Comparison of ENCODE assay signal across 5 cellular contexts in the genomic region with DNA sequence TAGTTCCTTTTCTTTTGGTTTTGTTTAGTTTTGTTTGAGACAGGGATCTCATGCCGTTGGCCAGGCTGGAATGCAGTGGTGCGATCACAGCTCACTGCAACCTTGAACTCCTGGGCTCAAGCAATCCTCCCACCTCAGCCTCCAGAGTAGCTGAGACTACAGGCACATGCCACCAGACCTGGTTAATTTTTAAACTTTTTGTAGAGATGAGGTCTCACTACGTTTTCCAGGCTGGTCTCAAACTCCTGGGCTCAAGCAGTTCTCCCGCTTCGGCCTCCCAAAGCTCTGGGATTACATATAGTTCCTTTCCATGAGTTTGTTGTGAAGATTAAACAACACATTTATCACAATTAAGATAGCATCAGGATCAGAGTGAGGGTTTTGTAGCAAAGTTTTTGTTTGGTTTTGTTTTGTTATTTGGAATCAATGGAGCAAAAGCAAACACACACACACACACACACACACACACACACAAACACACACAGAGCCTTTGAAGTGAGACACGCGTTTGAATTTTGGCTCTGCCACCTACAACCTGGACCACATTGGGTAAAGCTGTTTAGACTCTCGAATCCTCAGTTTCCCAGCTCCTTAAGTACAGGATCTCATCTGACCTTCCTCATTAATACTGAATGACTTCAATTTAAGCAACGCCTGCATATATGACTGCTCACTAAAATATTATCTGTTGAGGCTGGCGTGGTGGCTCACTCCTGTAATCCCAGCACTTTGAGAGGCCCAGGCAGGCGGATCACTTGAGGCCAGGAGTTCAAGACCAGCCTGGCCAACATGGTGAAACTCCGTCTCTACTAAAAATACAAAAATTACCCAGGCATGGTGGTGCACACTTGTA. TPM values are rescaled to one million over a fixed set of nuclear protein-coding genes. Genes with fewer than 3 reads are reported as not detected.
DNase-seq lines count a peak whose midpoint lies in the region; ATAC-seq, FAIRE-seq and TF ChIP-seq lines count a peak whose summit lies in the region.
"Not testable (repeated sequence)": the region's sequence is repeated elsewhere in the genome, so short reads cannot be mapped to it uniquely, and the experiment has no call there.

No MANE protein-coding gene starts in this region.

- H3K9me3 ChIP-seq in A549; Panc1 (ENCODE audit: control insufficient read depth, insufficient read depth, low read depth, low read length); right lobe of liver; neutrophil: not testable (repeated sequence)

- H3K27ac ChIP-seq in A549 = not testable (repeated sequence)
- H3K27ac ChIP-seq in Panc1 (ENCODE audit: low read length) (peak overlapping the region; percentile 44; the same call in 1 of the 2 replicates), right lobe of liver (peak overlapping the region in 2 of 3 donors; percentile 4 to 16), neutrophil (peak overlapping the region; percentile 36)

- H3K36me3 ChIP-seq in Panc1 (ENCODE audit: control insufficient read depth, insufficient read depth, low read length); right lobe of liver; neutrophil: not testable (repeated sequence)

- DNase-seq in A549 (ENCODE audit: low read depth in 1 of 2, low spot score in 1 of 2); Panc1 (ENCODE audit: low read depth, low spot score); left lobe of liver (ENCODE audit: low spot score); right lobe of liver: not testable (repeated sequence)

- H3K4me3 ChIP-seq in A549; Panc1 (ENCODE audit: low read depth in 2 of 2, low read length in 2 of 2); right lobe of liver; neutrophil (ENCODE audit: low read depth in 1 of 2, low read length in 1 of 2): not testable (repeated sequence)

- intact Hi-C loops in Panc1 (cut with micrococcal nuclease; ENCODE audit: unreplicated experiment); right lobe of liver (cut with DNase I): not testable (repeated sequence)

- FAIRE-seq in A549 (lab: Jason Lieb, UNC) = not testable (repeated sequence)

- not testable (repeated sequence) for BruUV-seq in Panc1 (replicated peaks; lab: Mats Ljungman, UMichigan)

- POLR2A ChIA-PET in A549 (lab: Yijun Ruan, JAX); Panc1 (lab: Charles Lee): not testable (repeated sequence)

- not testable (repeated sequence) for H3K27me3 ChIP-seq in Panc1 (ENCODE audit: control insufficient read depth, insufficient read depth, low read length); right lobe of liver; neutrophil

- H3K4me2 ChIP-seq in A549 = 0 out of 3 replicates have a peak overlapping the region, but pooled peaks have one; percentile 12

- in situ Hi-C loops in Panc1 (cut with HindIII; ENCODE audit: low pct_unique_long_range_greater_than_20kb, low sequenced_read_pairs) = not testable (repeated sequence)

- ATAC-seq in A549, Panc1: not testable (repeated sequence)
- ATAC-seq in left lobe of liver (peak; percentile 27), right lobe of liver (peak; percentile 15 to 63 (median 34))

- TF ChIP-seq RAD21 in A549 (conservative IDR thresholded peaks at IDR 0.05 in 1 of 2, IDR thresholded peaks at IDR 0.05 in 1 of 2) = not testable (repeated sequence)

- not testable (repeated sequence) for H3K4me1 ChIP-seq in A549; Panc1 (ENCODE audit: control insufficient read depth, insufficient read depth, low read length)
- H3K4me1 ChIP-seq in right lobe of liver = peaks cover 0 to 36% (median 15%) of the 10 kb centered on the region in 4 donors
- peaks cover 24 to 27% of the 10 kb centered on the region in 2 experiments for H3K4me1 ChIP-seq in neutrophil (ENCODE audit: control insufficient read depth in 1 of 2, insufficient read depth in 1 of 2, low read depth in 1 of 2, low read length in 1 of 2)

- CTCF ChIA-PET in A549 (lab: Yijun Ruan, JAX) = interaction anchor here (1.2 to 1.5 kb wide), 2 partner anchors 388 to 1239 kb away, joined by 3 to 8 read pairs; no protein-coding TSS in a partner anchor
- CTCF ChIA-PET in Panc1 (lab: Charles Lee) = interaction anchor here (0.5 kb wide), 1 partner anchor 1428 kb away, joined by 4 read pairs; no protein-coding TSS in a partner anchor

- WGBS in A549 (ENCODE audit: missing lambda C conversion rate) = 75% methylated on average over 12 of the region's 12 CpGs
- WGBS in right lobe of liver (ENCODE audit: insufficient coverage, low coverage, low lambda C conversion rate, missing lambda C conversion rate) = 66% methylated on average over 11 of the region's 12 CpGs

- TF ChIP-seq CTCF in A549 (IDR thresholded peaks at IDR 0.05); Panc1 (IDR thresholded peaks at IDR 0.05); right lobe of liver (IDR thresholded peaks at IDR 0.05); neutrophil (IDR thresholded peaks at IDR 0.05): not testable (repeated sequence)

- not testable (repeated sequence) for TF ChIP-seq POLR2A in A549 (IDR thresholded peaks at IDR 0.05; ENCODE audit: low read length); right lobe of liver (IDR thresholded peaks at IDR 0.05)

- TF ChIP-seq EP300 in A549 (IDR thresholded peaks at IDR 0.05) = not testable (repeated sequence)

RNA-seq across cellular contexts. Expression of gene ZNF217, which starts 41.7 kb away (rescaled TPM):
- 22.2 and 29.5 TPM in 2 replicates for polyA plus RNA-seq in A549 (2011; rRNA removed)
- polyA plus RNA-seq in A549 (2012; cell fraction: cytosol; rRNA removed) = 6.8 and 8.8 TPM in 2 replicates
- polyA plus RNA-seq in A549 (2012; cell fraction: nucleus; rRNA removed) = 8.9 and 11.6 TPM in 2 replicates
- 28.1 to 30.5 TPM (median 29.9 TPM) in 3 replicates for polyA plus RNA-seq in A549 (2017; fragmentation: RNase III; extraction: RNeasy Plus Mini Kit Qiagen cat#74134 plus additional on column Dnase treatment)
- 48.5 and 50.5 TPM in 2 replicates for polyA minus RNA-seq in A549 (2011; rRNA and poly(A)+ RNA removed)
- total RNA-seq in Panc1 (2021; ENCODE audit: unreplicated experiment) = 210 TPM
- 80.1 TPM for polyA plus RNA-seq in Panc1 (2012; ENCODE audit: insufficient read length)
- total RNA-seq in left lobe of liver = 11.1 TPM
- 10 to 100 TPM; 11.3 to 27.1 (median 15.8) TPM for total RNA-seq in right lobe of liver
